ENCODE assay signal across 19 cellular contexts in genomic region chrX:151019837-151020236, GRCh38. TPM values are rescaled to one million over a fixed set of nuclear protein-coding genes. Genes with fewer than 3 reads are reported as not detected.
A peak's percentile ranks its signal among the peaks of the same experiment; 100 is the strongest.
DNase-seq lines count a peak whose midpoint lies in the region; ATAC-seq, FAIRE-seq and TF ChIP-seq lines count a peak whose summit lies in the region.
"Had no signal": no experiment of that assay in that cellular context is flagged by ENCODE, and none has a peak within 500 bp of the region (broad histone marks: within the 10 kb centered on the region; RNA-seq: fewer than 3 reads in every experiment).

No MANE protein-coding gene starts in this region.

- H3K36me3 ChIP-seq in kidney epithelial cell (ENCODE audit: control insufficient read depth, insufficient read depth, low read length) (no peaks in the 10 kb centered on the region), transverse colon (no peaks in the 10 kb centered on the region)
- H3K36me3 ChIP-seq: uterus had no signal

- H3K27ac Mint-ChIP-seq in CD4-positive, alpha-beta T cell: no peak overlapping the region
- H3K27ac Mint-ChIP-seq: activated naive CD8-positive, alpha-beta T cell; activated T-cell treated with anti-CD3 and anti-CD28 coated beads, Interleukin-2, amount 50 U/mL, for 24 hours; endodermal cell had no signal

- TF ChIP-seq EP300 in transverse colon (IDR thresholded peaks at IDR 0.05; ENCODE audit: low read depth): no peak

- WGBS in transverse colon (ENCODE audit: low coverage in 1 of 2), 2 donors: 63% methylated on average over 2 of the region's 2 CpGs; no CpG with 5 or more reads in 1 of the 2 donors

- H3K9me3 ChIP-seq in transverse colon: no peaks in the 10 kb centered on the region
- H3K9me3 ChIP-seq in CD4-positive, alpha-beta T cell (ENCODE audit: control insufficient read depth, low read length): no peaks in the 10 kb centered on the region
- H3K9me3 ChIP-seq: uterus had no signal

- no peak for TF ChIP-seq POLR2A in transverse colon (IDR thresholded peaks at IDR 0.05)

- TF ChIP-seq CTCF in choroid plexus epithelial cell (conservative IDR thresholded peaks at IDR 0.05; ENCODE audit: low read depth, low read length) (no peak), kidney epithelial cell (IDR thresholded peaks at IDR 0.05; ENCODE audit: insufficient read depth, low read length, poor library complexity, severe bottlenecking) (no peak), transverse colon (IDR thresholded peaks at IDR 0.05) (no peak)
- no peak for TF ChIP-seq CTCF in CD4-positive, alpha-beta T cell (IDR thresholded peaks at IDR 0.05)

- DNase-seq in AG08395 (ENCODE audit: low spot score) (peak; percentile 40), HPDE6-E6E7 (ENCODE audit: extremely low spot score) (peak; percentile 19), choroid plexus epithelial cell (ENCODE audit: low read depth) (peak; percentile 15), kidney epithelial cell (ENCODE audit: low read depth) (peak; percentile 2), urothelium cell line (ENCODE audit: low spot score) (no peak), transverse colon (no peak), GDM1 (lab: John Stamatoyannopoulos, UW) (no peak)
- no peak for DNase-seq in CD4-positive, alpha-beta T cell
- DNase-seq: activated CD4-positive, alpha-beta T cell treated with anti-CD3 and anti-CD28 coated beads, Interleukin-2, amount 50 U/mL, for 1 hour; activated T-cell treated with anti-CD3 and anti-CD28 coated beads, Interleukin-2, amount 50 U/mL, for 24 hours; central memory CD4-positive, alpha-beta T cell; endodermal cell; NCI-H1694 treated with DMSO at 0.1 percent for 48 hours; stimulated activated naive CD4-positive, alpha-beta T cell treated with Interleukin-2 at 50 U/mL for 16 hours; uterus had no signal

- FAIRE-seq in urothelium cell line (lab: Jason Lieb, UNC): no peak

- H3K27me3 ChIP-seq in kidney epithelial cell (ENCODE audit: control insufficient read depth, insufficient read depth, low read length) (no peaks in the 10 kb centered on the region), transverse colon (no peaks in the 10 kb centered on the region)
- no peaks in the 10 kb centered on the region for H3K27me3 ChIP-seq in CD4-positive, alpha-beta T cell (ENCODE audit: control insufficient read depth, insufficient read depth, low read length)
- H3K27me3 ChIP-seq: uterus had no signal

- POLR2A ChIA-PET in CD4-positive, alpha-beta T cell (lab: Charles Lee): no interaction called here

- H3K4me1 ChIP-seq in transverse colon: no peaks in the 10 kb centered on the region
- H3K4me1 ChIP-seq: parathyroid adenoma, uterus had no signal

- H3K4me3 Mint-ChIP-seq in CD4-positive, alpha-beta T cell: no peak overlapping the region
- H3K4me3 Mint-ChIP-seq: activated naive CD8-positive, alpha-beta T cell; activated T-cell treated with anti-CD3 and anti-CD28 coated beads, Interleukin-2, amount 50 U/mL, for 24 hours; endodermal cell had no signal

- no peaks in the 10 kb centered on the region for H3K9me3 Mint-ChIP-seq in CD4-positive, alpha-beta T cell
- H3K9me3 Mint-ChIP-seq: activated T-cell treated with anti-CD3 and anti-CD28 coated beads, Interleukin-2, amount 50 U/mL, for 24 hours had no signal

- in situ Hi-C loops in transverse colon (cut with MboI; ENCODE audit: low pct_ligation_motif_present in 1 of 4, low pct_unique_long_range_greater_than_20kb in 1 of 4, low sequenced_read_pairs in 3 of 4): loop anchor here in 1 of 4 donors (25.0 kb wide), 1 partner anchor 108 kb away; no protein-coding TSS in a partner anchor

- H3K27ac ChIP-seq in transverse colon: no peak overlapping the region
- H3K27ac ChIP-seq in CD4-positive, alpha-beta T cell (ENCODE audit: low read depth, low read length): no peak overlapping the region
- H3K27ac ChIP-seq: parathyroid adenoma, SK-N-MC, uterus had no signal

- H3K27me3 Mint-ChIP-seq in CD4-positive, alpha-beta T cell: no peaks in the 10 kb centered on the region
- H3K27me3 Mint-ChIP-seq: activated naive CD8-positive, alpha-beta T cell; activated T-cell treated with anti-CD3 and anti-CD28 coated beads, Interleukin-2, amount 50 U/mL, for 24 hours had no signal

- no peak overlapping the region for H3K4me3 ChIP-seq in choroid plexus epithelial cell (ENCODE audit: low read depth, low read length)
- H3K4me3 ChIP-seq in kidney epithelial cell (ENCODE audit: low read depth, low read length): no peak overlapping the region
- H3K4me3 ChIP-seq in transverse colon: no peak overlapping the region
- H3K4me3 ChIP-seq: SK-N-MC, uterus had no signal

- ATAC-seq in CD4-positive, alpha-beta T cell (ENCODE audit: poor library complexity): no peak
- ATAC-seq: left lobe of liver had no signal

- CTCF ChIA-PET in CD4-positive, alpha-beta T cell (lab: Charles Lee): no interaction called here

- intact Hi-C loops in transverse colon (cut with DNase I; ENCODE audit: low total_unique reads): no loop called here
- intact Hi-C loops in CD4-positive, alpha-beta T cell (cut with DNase I, micrococcal nuclease): no loop called here

- H3K4me1 Mint-ChIP-seq in CD4-positive, alpha-beta T cell (ENCODE audit: low read depth): no peaks in the 10 kb centered on the region
- H3K4me1 Mint-ChIP-seq: endodermal cell had no signal

- H3K36me3 Mint-ChIP-seq in CD4-positive, alpha-beta T cell (ENCODE audit: low read depth): no peaks in the 10 kb centered on the region
- H3K36me3 Mint-ChIP-seq: activated naive CD8-positive, alpha-beta T cell had no signal

RNA-seq across cellular contexts. Expression of gene HMGB3, which starts 36.7 kb away (rescaled TPM):
- total RNA-seq in kidney epithelial cell (29.9 and 44.6 TPM in 2 replicates), transverse colon (10 to 100 TPM in 2 of 4 donors, 1 to 10 TPM in 2; 2.6 to 23.2 (median 8.6) TPM)
- 1 to 10 TPM; 4.0 to 5.4 TPM for total RNA-seq in CD4-positive, alpha-beta T cell

Comparison
In these comparisons a context has a peak if more than half of its experiments do, and no peak if none do; other contexts are left out.
1. DNase-seq: peak in AG08395 (single experiment), HPDE6-E6E7 (single experiment), choroid plexus epithelial cell (single experiment) and kidney epithelial cell (single experiment); none in urothelium cell line (single experiment), transverse colon (single experiment), CD4-positive, alpha-beta T cell (0 of 10) and GDM1 (single experiment).